ENCODE assay signal across 1 cellular context in the genomic region with DNA sequence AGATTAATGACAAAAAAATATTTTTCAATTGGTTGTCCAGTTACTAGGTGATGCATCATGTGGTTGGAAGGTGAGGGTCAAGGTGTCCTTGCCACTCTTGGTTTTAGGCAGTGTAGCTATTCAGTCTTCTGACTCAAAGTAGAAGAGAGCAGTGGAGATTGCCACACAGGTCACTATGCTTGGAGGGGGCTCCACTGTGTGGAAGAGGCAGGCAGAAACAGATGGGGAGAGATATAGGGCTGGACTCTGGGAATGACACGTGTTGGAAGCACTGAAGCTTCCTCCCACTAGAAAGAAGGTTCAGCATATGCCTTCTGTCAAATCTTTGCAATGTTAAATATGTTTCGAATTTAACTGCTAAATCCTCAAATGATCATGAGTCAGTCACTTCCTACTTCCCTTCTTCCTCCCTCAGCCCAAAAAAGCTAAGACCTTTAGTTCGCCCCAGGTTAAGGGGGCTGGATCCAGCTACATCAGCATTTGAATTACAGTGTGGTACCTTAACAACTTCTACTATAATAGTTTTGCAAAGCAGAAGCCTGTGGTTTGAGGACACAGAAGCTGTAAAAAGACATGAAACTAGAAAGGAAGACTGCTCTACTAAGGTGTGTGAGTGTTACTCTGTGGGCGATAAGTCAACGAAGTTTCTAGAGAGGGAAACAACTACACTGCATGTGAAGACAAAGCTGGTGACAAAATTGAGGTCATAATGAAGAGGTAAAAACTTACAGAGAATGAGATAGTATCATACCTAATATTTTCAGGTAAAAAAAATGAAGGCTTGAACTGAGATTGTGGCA.
TF ChIP-seq lines count a peak whose summit lies in the region.

No MANE protein-coding gene starts in this region.

TF ChIP-seq in GM23338, 12 proteins besides CTCF, POLR2A, EP300 and RAD21 (continued from another document):
- TF ChIP-seq STAT1 (IDR thresholded peaks at IDR 0.05; ENCODE audit: unreplicated experiment) (no peak), ZNF114 (CRISPR knock-in tag; IDR thresholded peaks at IDR 0.05) (no peak), EZH2phosphoT487 (IDR thresholded peaks at IDR 0.05; ENCODE audit: unreplicated experiment) (no peak)
- TF ChIP-seq, protein P1, sequence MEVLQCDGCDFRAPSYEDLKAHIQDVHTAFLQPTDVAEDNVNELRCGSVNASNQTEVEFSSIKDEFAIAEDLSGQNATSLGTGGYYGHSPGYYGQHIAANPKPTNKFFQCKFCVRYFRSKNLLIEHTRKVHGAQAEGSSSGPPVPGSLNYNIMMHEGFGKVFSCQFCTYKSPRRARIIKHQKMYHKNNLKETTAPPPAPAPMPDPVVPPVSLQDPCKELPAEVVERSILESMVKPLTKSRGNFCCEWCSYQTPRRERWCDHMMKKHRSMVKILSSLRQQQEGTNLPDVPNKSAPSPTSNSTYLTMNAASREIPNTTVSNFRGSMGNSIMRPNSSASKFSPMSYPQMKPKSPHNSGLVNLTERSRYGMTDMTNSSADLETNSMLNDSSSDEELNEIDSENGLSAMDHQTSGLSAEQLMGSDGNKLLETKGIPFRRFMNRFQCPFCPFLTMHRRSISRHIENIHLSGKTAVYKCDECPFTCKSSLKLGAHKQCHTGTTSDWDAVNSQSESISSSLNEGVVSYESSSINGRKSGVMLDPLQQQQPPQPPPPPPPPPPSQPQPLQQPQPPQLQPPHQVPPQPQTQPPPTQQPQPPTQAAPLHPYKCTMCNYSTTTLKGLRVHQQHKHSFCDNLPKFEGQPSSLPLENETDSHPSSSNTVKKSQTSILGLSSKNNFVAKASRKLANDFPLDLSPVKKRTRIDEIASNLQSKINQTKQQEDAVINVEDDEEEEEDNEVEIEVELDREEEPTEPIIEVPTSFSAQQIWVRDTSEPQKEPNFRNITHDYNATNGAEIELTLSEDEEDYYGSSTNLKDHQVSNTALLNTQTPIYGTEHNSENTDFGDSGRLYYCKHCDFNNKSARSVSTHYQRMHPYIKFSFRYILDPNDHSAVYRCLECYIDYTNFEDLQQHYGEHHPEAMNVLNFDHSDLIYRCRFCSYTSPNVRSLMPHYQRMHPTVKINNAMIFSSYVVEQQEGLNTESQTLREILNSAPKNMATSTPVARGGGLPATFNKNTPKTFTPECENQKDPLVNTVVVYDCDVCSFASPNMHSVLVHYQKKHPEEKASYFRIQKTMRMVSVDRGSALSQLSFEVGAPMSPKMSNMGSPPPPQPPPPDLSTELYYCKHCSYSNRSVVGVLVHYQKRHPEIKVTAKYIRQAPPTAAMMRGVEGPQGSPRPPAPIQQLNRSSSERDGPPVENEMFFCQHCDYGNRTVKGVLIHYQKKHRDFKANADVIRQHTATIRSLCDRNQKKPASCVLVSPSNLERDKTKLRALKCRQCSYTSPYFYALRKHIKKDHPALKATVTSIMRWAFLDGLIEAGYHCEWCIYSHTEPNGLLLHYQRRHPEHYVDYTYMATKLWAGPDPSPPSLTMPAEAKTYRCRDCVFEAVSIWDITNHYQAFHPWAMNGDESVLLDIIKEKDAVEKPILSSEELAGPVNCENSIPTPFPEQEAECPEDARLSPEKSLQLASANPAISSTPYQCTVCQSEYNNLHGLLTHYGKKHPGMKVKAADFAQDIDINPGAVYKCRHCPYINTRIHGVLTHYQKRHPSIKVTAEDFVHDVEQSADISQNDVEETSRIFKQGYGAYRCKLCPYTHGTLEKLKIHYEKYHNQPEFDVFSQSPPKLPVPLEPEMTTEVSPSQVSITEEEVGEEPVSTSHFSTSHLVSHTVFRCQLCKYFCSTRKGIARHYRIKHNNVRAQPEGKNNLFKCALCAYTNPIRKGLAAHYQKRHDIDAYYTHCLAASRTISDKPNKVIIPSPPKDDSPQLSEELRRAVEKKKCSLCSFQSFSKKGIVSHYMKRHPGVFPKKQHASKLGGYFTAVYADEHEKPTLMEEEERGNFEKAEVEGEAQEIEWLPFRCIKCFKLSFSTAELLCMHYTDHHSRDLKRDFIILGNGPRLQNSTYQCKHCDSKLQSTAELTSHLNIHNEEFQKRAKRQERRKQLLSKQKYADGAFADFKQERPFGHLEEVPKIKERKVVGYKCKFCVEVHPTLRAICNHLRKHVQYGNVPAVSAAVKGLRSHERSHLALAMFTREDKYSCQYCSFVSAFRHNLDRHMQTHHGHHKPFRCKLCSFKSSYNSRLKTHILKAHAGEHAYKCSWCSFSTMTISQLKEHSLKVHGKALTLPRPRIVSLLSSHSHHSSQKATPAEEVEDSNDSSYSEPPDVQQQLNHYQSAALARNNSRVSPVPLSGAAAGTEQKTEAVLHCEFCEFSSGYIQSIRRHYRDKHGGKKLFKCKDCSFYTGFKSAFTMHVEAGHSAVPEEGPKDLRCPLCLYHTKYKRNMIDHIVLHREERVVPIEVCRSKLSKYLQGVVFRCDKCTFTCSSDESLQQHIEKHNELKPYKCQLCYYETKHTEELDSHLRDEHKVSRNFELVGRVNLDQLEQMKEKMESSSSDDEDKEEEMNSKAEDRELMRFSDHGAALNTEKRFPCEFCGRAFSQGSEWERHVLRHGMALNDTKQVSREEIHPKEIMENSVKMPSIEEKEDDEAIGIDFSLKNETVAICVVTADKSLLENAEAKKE (CRISPR knock-in tag; IDR thresholded peaks at IDR 0.05) = no peak
TF ChIP-seq in GM23338: peak in this region for 0.
